In the genomic region with DNA sequence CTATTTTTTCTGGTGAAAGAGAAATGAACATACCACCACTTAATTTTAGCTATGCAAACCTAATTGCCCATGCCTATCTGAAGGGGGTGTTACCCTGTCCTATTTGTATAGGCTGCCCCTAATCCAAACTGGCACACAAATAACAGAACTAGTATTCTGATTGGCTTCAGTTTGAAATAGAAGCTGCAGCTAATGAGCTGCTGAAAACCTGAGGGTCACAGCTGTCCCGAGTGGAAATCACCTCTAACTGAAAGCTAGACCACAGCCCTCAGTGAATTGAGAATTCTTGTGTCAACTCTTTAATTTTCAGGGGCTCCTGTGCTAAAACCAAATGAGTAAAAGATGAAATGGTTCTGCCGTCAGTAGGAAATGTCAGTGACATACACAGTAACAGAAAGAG, we compare ENCODE assay signal across 13 cellular contexts. TPM values are rescaled to one million over a fixed set of nuclear protein-coding genes. Genes with fewer than 3 reads are reported as not detected.
A peak's percentile ranks its signal among the peaks of the same experiment; 100 is the strongest.
DNase-seq lines count a peak whose midpoint lies in the region; ATAC-seq, FAIRE-seq and TF ChIP-seq lines count a peak whose summit lies in the region.
"Had no signal": no experiment of that assay in that cellular context is flagged by ENCODE, and none has a peak within 500 bp of the region (broad histone marks: within the 10 kb centered on the region; RNA-seq: fewer than 3 reads in every experiment).

No MANE protein-coding gene starts in this region.

- no peaks in the 10 kb centered on the region for H3K27me3 ChIP-seq in trophoblast cell (ENCODE audit: insufficient read depth, low read length)

- peak overlapping the region; percentile 23; the same call in 1 of the 2 replicates for H3K4me3 ChIP-seq in GM08714 (ENCODE audit: low read length)
- no peak overlapping the region for H3K4me3 ChIP-seq in trophoblast cell (ENCODE audit: low read depth, low read length)
- H3K4me3 ChIP-seq: smooth muscle cell had no signal

- WGBS in trophoblast cell (ENCODE audit: extremely low coverage, insufficient coverage, insufficient read length): no CpG with 5 or more reads among the region's 2 CpGs

- no peaks in the 10 kb centered on the region for H3K36me3 Mint-ChIP-seq in activated T-cell treated with anti-CD3 and anti-CD28 coated beads, Interleukin-2, amount 50 U/mL, for 4 hours (ENCODE audit: insufficient read depth)

- no peak overlapping the region for H4K91ac ChIP-seq in trophoblast cell (ENCODE audit: low read depth, low read length)

- no peak overlapping the region for H3K23ac ChIP-seq in trophoblast cell (ENCODE audit: low read length)

- H2BK120ac ChIP-seq in trophoblast cell (ENCODE audit: insufficient read depth, low read length, poor library complexity): no peak overlapping the region

- no peak overlapping the region for H2BK5ac ChIP-seq in trophoblast cell (ENCODE audit: low read depth, low read length, poor library complexity)

- no peak overlapping the region for H3K18ac ChIP-seq in trophoblast cell (ENCODE audit: low read length)

- no peak overlapping the region for H3K4me3 Mint-ChIP-seq in activated T-cell treated with anti-CD3 and anti-CD28 coated beads, Interleukin-2, amount 50 U/mL, for 4 hours

- H3K4ac ChIP-seq in trophoblast cell (ENCODE audit: low read depth, low read length): no peak overlapping the region

- H4K8ac ChIP-seq in trophoblast cell (ENCODE audit: low read depth, low read length): no peak overlapping the region

- no peak overlapping the region for H3K14ac ChIP-seq in trophoblast cell (ENCODE audit: low read length)

- H3K79me1 ChIP-seq in trophoblast cell (ENCODE audit: low read length): no peaks in the 10 kb centered on the region

- no peak overlapping the region for H2AK5ac ChIP-seq in trophoblast cell (ENCODE audit: low read length)

- no peaks in the 10 kb centered on the region for H3K36me3 ChIP-seq in trophoblast cell (ENCODE audit: control insufficient read depth in 1 of 2, insufficient read depth in 2 of 2, low read length in 2 of 2)

- H4K12ac ChIP-seq in trophoblast cell (ENCODE audit: low read depth, low read length): no peak overlapping the region

- peak; percentile 81 for ATAC-seq in HG02798 (IDR thresholded peaks at IDR 0.05; ENCODE audit: poor library complexity, unreplicated experiment)
- peak; percentile 70 for ATAC-seq in HG03571 (IDR thresholded peaks at IDR 0.05; ENCODE audit: unreplicated experiment)
- no peak for ATAC-seq in activated T-cell treated with anti-CD3 and anti-CD28 coated beads, Interleukin-2, amount 50 U/mL, for 4 hours

- no peak overlapping the region for H2AFZ ChIP-seq in trophoblast cell (ENCODE audit: insufficient read depth, low read length, poor library complexity)

- no peak overlapping the region for H3K27ac ChIP-seq in trophoblast cell (ENCODE audit: low read depth, low read length)

- no peak for TF ChIP-seq POLR2A in H54 (IDR thresholded peaks at IDR 0.05; ENCODE audit: low read depth, low read length)

- no peaks in the 10 kb centered on the region for H3K79me2 ChIP-seq in trophoblast cell (ENCODE audit: control insufficient read depth, insufficient read depth, low read length, poor library complexity)

- H2BK12ac ChIP-seq in trophoblast cell (ENCODE audit: low read length): no peak overlapping the region

- H3K9me3 Mint-ChIP-seq in activated T-cell treated with anti-CD3 and anti-CD28 coated beads, Interleukin-2, amount 50 U/mL, for 4 hours: peaks cover 5% of the 10 kb centered on the region

- no peaks in the 10 kb centered on the region for H3K27me3 Mint-ChIP-seq in activated T-cell treated with anti-CD3 and anti-CD28 coated beads, Interleukin-2, amount 50 U/mL, for 4 hours (ENCODE audit: low read depth)

- no peak overlapping the region for H3K4me2 ChIP-seq in trophoblast cell (ENCODE audit: low read length)
- H3K4me2 ChIP-seq: smooth muscle cell had no signal

- H3K9me3 ChIP-seq in trophoblast cell (ENCODE audit: insufficient read depth, low read depth, low read length): no peaks in the 10 kb centered on the region

- peak; percentile 14 for DNase-seq in GM19239 (ENCODE audit: insufficient read length, low spot score)
- DNase-seq in activated T-cell treated with anti-CD3 and anti-CD28 coated beads, Interleukin-2, amount 50 U/mL, for 4 hours: no peak
- no peak for DNase-seq in NCI-H1436 (lab: John Stamatoyannopoulos, UW)
- DNase-seq in H54 (ENCODE audit: insufficient read length, low spot score): no peak
- DNase-seq in trophoblast cell: no peak
- DNase-seq: activated T-cell treated with anti-CD3 and anti-CD28 coated beads for 4 hours, head of caudate nucleus, NCI-H510A had no signal

- peaks cover 21% of the 10 kb centered on the region for H3K4me1 Mint-ChIP-seq in activated T-cell treated with anti-CD3 and anti-CD28 coated beads, Interleukin-2, amount 50 U/mL, for 4 hours (ENCODE audit: low read depth)

- no peak overlapping the region for H3K9ac ChIP-seq in trophoblast cell (ENCODE audit: low read length)

- FAIRE-seq in GM19239 (lab: Jason Lieb, UNC) (peak; percentile 94), H54 (lab: Jason Lieb, UNC) (no peak)

- H3K4me1 ChIP-seq in trophoblast cell (ENCODE audit: control insufficient read depth in 1 of 2, insufficient read depth in 2 of 2, low read length in 2 of 2): no peaks in the 10 kb centered on the region

RNA-seq across cellular contexts. Expression of gene CCDC141, which starts 28.7 kb away (rescaled TPM):
- under 1 TPM; 0.58 to 0.84 (median 0.74) TPM for total RNA-seq in activated T-cell treated with anti-CD3 and anti-CD28 coated beads, Interleukin-2, amount 50 U/mL, for 4 hours
- polyA plus RNA-seq in trophoblast cell (2013): 0.04 and 0.07 TPM in 2 replicates
- total RNA-seq: chondrocyte had no signal

Comparison
In these comparisons a context has a peak if more than half of its experiments do, and no peak if none do; other contexts are left out.
1. ATAC-seq: peak in HG02798 (single experiment) and HG03571 (single experiment); none in activated T-cell treated with anti-CD3 and anti-CD28 coated beads, Interleukin-2, amount 50 U/mL, for 4 hours (0 of 2).